ENCODE assay signal across 8 cellular contexts in genomic region chr5:131795879-131796792, GRCh38. TPM values are rescaled to one million over a fixed set of nuclear protein-coding genes. Genes with fewer than 3 reads are reported as not detected.
DNase-seq lines count a peak whose midpoint lies in the region; ATAC-seq and TF ChIP-seq lines count a peak whose summit lies in the region.

No MANE protein-coding gene starts in this region.

- BruUV-seq in PC-3 (replicated peaks; lab: Mats Ljungman, UMichigan), result TSS peak; percentile 50

- H3K36me3 ChIP-seq in PC-3 (ENCODE audit: low read depth, low read length) (no peaks in the 10 kb centered on the region), ovary (no peaks in the 10 kb centered on the region), urinary bladder (ENCODE audit: insufficient read depth) (no peaks in the 10 kb centered on the region)

- TF ChIP-seq CTCF in AG04450 (IDR thresholded peaks at IDR 0.05; ENCODE audit: low read depth, low read length) (no peak), PC-3 (conservative IDR thresholded peaks at IDR 0.05; ENCODE audit: low read depth, low read length) (no peak), ovary (IDR thresholded peaks at IDR 0.05) (no peak)

- H3F3A ChIP-seq in PC-3 (ENCODE audit: low read length, unreplicated experiment), result no peaks in the 10 kb centered on the region

- H4K20me1 ChIP-seq in PC-3 (ENCODE audit: low read length), result peaks cover 15% of the 10 kb centered on the region; the same call in 1 of the 2 replicates

- peak overlapping the region; percentile 98 for H3K9ac ChIP-seq in PC-3 (ENCODE audit: low read length)

- peak overlapping the region; percentile 77 for H2AFZ ChIP-seq in PC-3 (ENCODE audit: low read length)

- H3K27ac ChIP-seq in AG04450 (ENCODE audit: low read depth, low read length) (peak overlapping the region; percentile 89), PC-3 (ENCODE audit: low read length) (peak overlapping the region; percentile 74), ovary (peak overlapping the region; percentile 97 to 99), urinary bladder (ENCODE audit: low read depth) (peak overlapping the region; percentile 99)

- DNase-seq in AG04450 (ENCODE audit: low read depth, low spot score), result no peak
- DNase-seq in PC-3, result peak; percentile 41
- DNase-seq in activated naive CD8-positive, alpha-beta T cell treated with anti-CD3 and anti-CD28 coated beads, Interleukin-2, amount 50 U/mL, for 16 hours (ENCODE audit: low read depth, low spot score), result peak; percentile 0
- DNase-seq in Right ventricle myocardium superior, result peak; percentile 89
- peak; percentile 61 to 81 (median 73) for DNase-seq in ovary

- CTCF ChIA-PET in AG04450 (lab: Charles Lee), result interaction anchor here (0.6 kb wide), 1 partner anchor 13 kb away, joined by 4 read pairs; no protein-coding TSS in a partner anchor
- CTCF ChIA-PET in PC-3 (lab: Charles Lee), result no interaction called here

- H3K4me3 ChIP-seq in AG04450 (ENCODE audit: low read depth, low read length) (peak overlapping the region; percentile 83), PC-3 (ENCODE audit: low read length) (peak overlapping the region; percentile 98), ovary (peak overlapping the region; percentile 96), urinary bladder (ENCODE audit: low read depth, low read length) (peak overlapping the region; percentile 95)

- H3K27me3 ChIP-seq in AG04450 (ENCODE audit: control insufficient read depth, insufficient read depth, low read length), result no peaks in the 10 kb centered on the region
- H3K27me3 ChIP-seq in PC-3 (ENCODE audit: low read length), result no peaks in the 10 kb centered on the region
- no peaks in the 10 kb centered on the region for H3K27me3 ChIP-seq in ovary

- TF ChIP-seq POLR2A in ovary (IDR thresholded peaks at IDR 0.05), result no peak

- POLR2A ChIA-PET in AG04450 (lab: Yijun Ruan, JAX) (interaction anchor here (0.5 to 1.5 kb wide), 6 partner anchors 9 to 308 kb away, joined by 3 to 9 read pairs (median 4); no protein-coding TSS in a partner anchor), PC-3 (lab: Charles Lee; ENCODE audit: unreplicated experiment) (no interaction called here)

- H3K4me1 ChIP-seq in PC-3 (ENCODE audit: insufficient read depth, low read length) (peaks cover 10% of the 10 kb centered on the region), ovary (ENCODE audit: insufficient read depth) (peaks cover 5% of the 10 kb centered on the region), urinary bladder (ENCODE audit: insufficient read depth) (no peaks in the 10 kb centered on the region)

- no peaks in the 10 kb centered on the region for H3K9me2 ChIP-seq in PC-3 (replicated peaks; ENCODE audit: low read length)

- intact Hi-C loops in PC-3 (cut with micrococcal nuclease), result loop anchor here (2.0 to 10.0 kb wide), 4 partner anchors 47 to 209 kb away; partner anchors contain the start of gene RAPGEF6
- intact Hi-C loops in Right ventricle myocardium superior (cut with DNase I), result no loop called here
- intact Hi-C loops in ovary (cut with DNase I), result loop anchor here in 1 of 4 donors (2.0 kb wide), 1 partner anchor 161 kb away; the partner anchor contains the start of gene RAPGEF6

- ATAC-seq in GM18517 (IDR thresholded peaks at IDR 0.05; ENCODE audit: unreplicated experiment) (peak; percentile 20), HG03045 (IDR thresholded peaks at IDR 0.05; ENCODE audit: unreplicated experiment) (peak; percentile 30), PC-3 (peak; percentile 42), Right ventricle myocardium superior (ENCODE audit: poor library complexity) (peak; percentile 87)

- peak overlapping the region; percentile 98 for H3K4me2 ChIP-seq in PC-3 (ENCODE audit: low read length)

- TF ChIP-seq EP300 in ovary (IDR thresholded peaks at IDR 0.05), result no peak

- H3K9me3 ChIP-seq in AG04450 (ENCODE audit: control insufficient read depth, insufficient read depth, low read length) (peaks cover 4% of the 10 kb centered on the region; the same call in 1 of the 2 replicates), PC-3 (ENCODE audit: low read length) (no peaks in the 10 kb centered on the region), ovary (no peaks in the 10 kb centered on the region)

- 0 to 1% (median 1%) methylated on average over 53 to 56 of the region's 56 CpGs for WGBS in ovary, 3 donors
- WGBS in urinary bladder, result under 1% methylated on average over 56 of the region's 56 CpGs

- peaks cover 56% of the 10 kb centered on the region for H3K79me2 ChIP-seq in PC-3 (ENCODE audit: low read length)

RNA-seq across cellular contexts. Expression of gene FNIP1, which starts 0.7 kb away (rescaled TPM):
- polyA plus RNA-seq in AG04450 (2011; rRNA removed) (13.4 and 15.8 TPM in 2 replicates), ovary (10 to 100 TPM in 1 of 2 donors, 1 to 10 TPM in 1; 7.2 to 11.8 TPM), urinary bladder (8.3 TPM)
- 20.2 and 33.8 TPM in 2 replicates for polyA minus RNA-seq in AG04450 (2011; rRNA and poly(A)+ RNA removed)
- total RNA-seq in PC-3 (2014; rRNA removed) (15.1 and 16.3 TPM in 2 replicates), Right ventricle myocardium superior (30.7 TPM), ovary (10 to 100 TPM; 37.2 to 52.7 (median 42.4) TPM), urinary bladder (71.7 TPM)

Comparison
In these comparisons a context has a peak if more than half of its experiments do, and no peak if none do; other contexts are left out.
1. ATAC-seq: peak in every context shown above with its lines; median percentile 87 in Right ventricle myocardium superior; 42 in PC-3; 30 in HG03045; 20 in GM18517.